8 cellular contexts compared by ENCODE assay signal in genomic region chr6:79713701-79714322, GRCh38.
A peak's percentile ranks its signal among the peaks of the same experiment; 100 is the strongest.
DNase-seq lines count a peak whose midpoint lies in the region; ATAC-seq, FAIRE-seq and TF ChIP-seq lines count a peak whose summit lies in the region.

No MANE protein-coding gene starts in this region.

- no peaks in the 10 kb centered on the region for H3K9me1 ChIP-seq in keratinocyte (ENCODE audit: control insufficient read depth, extremely low read depth, insufficient read depth, low read length)

- POLR2A ChIA-PET in CD4-positive, alpha-beta memory T cell (lab: Charles Lee; ENCODE audit: partially characterized antibody) = no interaction called here

- H3K79me2 ChIP-seq in keratinocyte (ENCODE audit: control insufficient read depth, insufficient read depth, low read length) = no peaks in the 10 kb centered on the region

- peak; percentile 74 for TF ChIP-seq CTCF in astrocyte of the spinal cord (IDR thresholded peaks at IDR 0.05; ENCODE audit: low read depth, low read length)
- peak; percentile 33 to 67 (median 50) for TF ChIP-seq CTCF in keratinocyte (optimal IDR thresholded peaks at IDR 0.05 in 1 of 3, IDR thresholded peaks at IDR 0.05 in 1 of 3, conservative IDR thresholded peaks at IDR 0.05 in 1 of 3; ENCODE audit: extremely low read depth in 1 of 3, insufficient read depth in 2 of 3, low read length in 3 of 3)

- H3K4me3 ChIP-seq in CD4-positive, alpha-beta memory T cell (ENCODE audit: low read length in 2 of 2) = no peak overlapping the region
- H3K4me3 ChIP-seq in SJSA1 (no peak overlapping the region), astrocyte of the spinal cord (ENCODE audit: low read depth, low read length) (no peak overlapping the region), keratinocyte (ENCODE audit: control insufficient read depth in 2 of 3, extremely low read depth in 1 of 3, insufficient read depth in 2 of 3, low read depth in 1 of 3, low read length in 3 of 3) (no peak overlapping the region)

- no peak for FAIRE-seq in keratinocyte (lab: Jason Lieb, UNC)

- no peak overlapping the region for H3K27ac ChIP-seq in CD4-positive, alpha-beta memory T cell (ENCODE audit: low read depth, low read length)
- H3K27ac ChIP-seq in SJSA1 (no peak overlapping the region), keratinocyte (ENCODE audit: control insufficient read depth, insufficient read depth, low read length) (no peak overlapping the region)

- peaks cover 2 to 3% of the 10 kb centered on the region in 2 donors for H3K27me3 Mint-ChIP-seq in CD4-positive, alpha-beta memory T cell

- dilution Hi-C loops in keratinocyte (cut with MboI; ENCODE audit: extremely low pct_ligation_motif_present, low sequenced_read_pairs) = no loop called here

- H3K4me1 Mint-ChIP-seq in CD4-positive, alpha-beta memory T cell = no peaks in the 10 kb centered on the region

- no peak overlapping the region for H3K4me3 Mint-ChIP-seq in CD4-positive, alpha-beta memory T cell

- no peaks in the 10 kb centered on the region for H3K27me3 ChIP-seq in CD4-positive, alpha-beta memory T cell (ENCODE audit: insufficient read depth, low read length)
- H3K27me3 ChIP-seq in SJSA1 (replicated peaks) (0 out of 2 replicates have a peak, but pooled peaks cover 2% of the 10 kb centered on the region), keratinocyte (ENCODE audit: control insufficient read depth, extremely low read depth, insufficient read depth, low read length) (no peaks in the 10 kb centered on the region)

- intact Hi-C loops in CD4-positive, alpha-beta memory T cell (cut with micrococcal nuclease) = loop anchor here (1.0 kb wide), 2 partner anchors 68 to 143 kb away; no protein-coding TSS in a partner anchor

- H2AFZ ChIP-seq in keratinocyte (ENCODE audit: control insufficient read depth, low read length) = no peak overlapping the region

- CTCF ChIA-PET in CD4-positive, alpha-beta memory T cell (lab: Charles Lee; ENCODE audit: partially characterized antibody) = interaction anchor here (0.6 to 2.6 kb wide), 9 partner anchors 46 to 146 kb away, joined by 3 to 18 read pairs (median 3); no protein-coding TSS in a partner anchor

- DNase-seq in CD4-positive, alpha-beta memory T cell = peak in 4 of 5 donors; percentile 4 to 27 (median 12)
- DNase-seq in HS-27A (ENCODE audit: low read depth) (peak; percentile 4), SJSA1 (ENCODE audit: low read depth in 1 of 2, low spot score in 2 of 2) (peak; percentile 14 to 53), astrocyte of the spinal cord (ENCODE audit: low read depth, low spot score) (peak; percentile 50), keratinocyte (ENCODE audit: low read depth, low spot score) (no peak)
- DNase-seq in stimulated activated CD8-positive, alpha-beta memory T cell treated with anti-CD3 and anti-CD28 coated beads, Interleukin-12 subunit alpha, Interleukin-12 subunit beta, amount 100 ng/mL, for 1 hour (ENCODE audit: low read depth) = peak; percentile 27

- no peak overlapping the region for H3K4me2 ChIP-seq in keratinocyte (ENCODE audit: control insufficient read depth, extremely low read depth, insufficient read depth, low read depth, low read length)

- no peaks in the 10 kb centered on the region for H3K9me3 ChIP-seq in CD4-positive, alpha-beta memory T cell (ENCODE audit: control insufficient read depth in 1 of 2, low read length in 2 of 2)
- H3K9me3 ChIP-seq in SJSA1 (replicated peaks) (no peaks in the 10 kb centered on the region), keratinocyte (ENCODE audit: control insufficient read depth, low read depth, low read length) (no peaks in the 10 kb centered on the region)

- H3K9ac ChIP-seq in keratinocyte (ENCODE audit: control insufficient read depth, extremely low read depth, insufficient read depth, low read length) = no peak overlapping the region

- no peaks in the 10 kb centered on the region for H4K20me1 ChIP-seq in keratinocyte (ENCODE audit: control insufficient read depth, extremely low read depth, insufficient read depth, low read length)

- H3K27ac Mint-ChIP-seq in CD4-positive, alpha-beta memory T cell = peak overlapping the region in 1 of 7 donors; percentile 5

- no peaks in the 10 kb centered on the region for H3K4me1 ChIP-seq in CD4-positive, alpha-beta memory T cell (ENCODE audit: insufficient read depth, low read length)
- no peaks in the 10 kb centered on the region for H3K4me1 ChIP-seq in SJSA1 (replicated peaks)
- H3K4me1 ChIP-seq in keratinocyte (ENCODE audit: control insufficient read depth, extremely low read depth, insufficient read depth, low read length) = no peaks in the 10 kb centered on the region

- peaks cover 0 to 1% (median 0%) of the 10 kb centered on the region in 8 donors for H3K9me3 Mint-ChIP-seq in CD4-positive, alpha-beta memory T cell

- in situ Hi-C loops in astrocyte of the spinal cord (cut with HindIII; ENCODE audit: low sequenced_read_pairs) = no loop called here

- peak; percentile 75 for ATAC-seq in GM18909 (IDR thresholded peaks at IDR 0.05; ENCODE audit: poor library complexity, unreplicated experiment)
- ATAC-seq in HG02938 (IDR thresholded peaks at IDR 0.05; ENCODE audit: unreplicated experiment) = no peak

- H3K36me3 Mint-ChIP-seq in CD4-positive, alpha-beta memory T cell = no peaks in the 10 kb centered on the region

- H3K36me3 ChIP-seq in CD4-positive, alpha-beta memory T cell (ENCODE audit: insufficient read depth, low read length) = no peaks in the 10 kb centered on the region
- H3K36me3 ChIP-seq in SJSA1 (no peaks in the 10 kb centered on the region), keratinocyte (ENCODE audit: control insufficient read depth in 2 of 2, extremely low read depth in 1 of 2, insufficient read depth in 2 of 2, low read length in 2 of 2) (no peaks in the 10 kb centered on the region)
